19 cellular contexts compared by ENCODE assay signal in the genomic region with DNA sequence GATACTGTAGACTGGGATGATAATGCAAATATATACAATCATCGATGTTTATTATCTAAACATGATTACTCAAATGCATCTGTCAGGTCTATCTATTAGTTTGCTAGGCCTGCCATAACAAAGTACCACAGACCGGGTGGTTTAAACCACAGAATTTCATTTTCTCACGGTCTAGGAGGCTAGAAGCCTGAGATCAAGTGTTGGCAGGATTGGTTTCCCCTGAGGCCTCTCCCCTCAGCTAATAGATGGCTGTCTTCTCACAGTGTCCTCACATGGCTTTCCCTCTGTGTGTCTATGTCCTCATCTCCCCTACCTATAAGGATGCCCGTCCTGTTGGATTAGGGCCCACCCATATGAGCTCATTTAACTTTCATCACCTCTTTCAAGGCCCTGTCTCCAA.
"Had no signal": no experiment of that assay in that cellular context is flagged by ENCODE, and none has a peak within 500 bp of the region (broad histone marks: within the 10 kb centered on the region; RNA-seq: fewer than 3 reads in every experiment).

No MANE protein-coding gene starts in this region.

- ATAC-seq: left cardiac atrium, lower lobe of right lung had no signal

- H3K27me3 ChIP-seq: colonic mucosa, esophagus squamous epithelium, hepatocyte, right atrium auricular region, sigmoid colon had no signal

- H3K4me3 ChIP-seq: colonic mucosa, esophagus squamous epithelium, hepatocyte, left ventricle myocardium inferior, lower lobe of right lung, right atrium auricular region, sigmoid colon had no signal

- H3K27ac ChIP-seq: colonic mucosa, esophagus squamous epithelium, hepatocyte, left ventricle myocardium inferior, lower lobe of right lung, right atrium auricular region, sigmoid colon had no signal

- H3K4me3 Mint-ChIP-seq: memory B cell, mesothelial cell of epicardium, nephron had no signal

- H3K36me3 Mint-ChIP-seq: memory B cell, mesothelial cell of epicardium had no signal

- H3K9me3 ChIP-seq: colonic mucosa, esophagus squamous epithelium, left ventricle myocardium inferior, lower lobe of right lung, right atrium auricular region, sigmoid colon had no signal

- H3K36me3 ChIP-seq: colonic mucosa, esophagus squamous epithelium, left ventricle myocardium inferior, lower lobe of right lung, right atrium auricular region, sigmoid colon had no signal

- H3K9me3 Mint-ChIP-seq: memory B cell, mesothelial cell of epicardium, nephron had no signal

- DNase-seq: colonic mucosa; dermis blood vessel endothelial cell; esophagus squamous epithelium; foreskin fibroblast; head of caudate nucleus; kidney; left cardiac atrium; left ventricle myocardium inferior; lower lobe of right lung; posterior cingulate gyrus; sigmoid colon; stimulated activated CD4-positive, alpha-beta T cell treated with anti-CD3 and anti-CD28 coated beads, Interleukin-2, amount 100 ng/mL, for 48 hours; stimulated activated naive CD4-positive, alpha-beta T cell treated with Interleukin-2 at 50 U/mL for 16 hours; trophoblast cell had no signal

- H3K27me3 Mint-ChIP-seq: memory B cell had no signal

- H3K4me1 Mint-ChIP-seq: memory B cell, nephron had no signal

- H2AFZ ChIP-seq: hepatocyte had no signal

- H3K4me1 ChIP-seq: colonic mucosa, left ventricle myocardium inferior, lower lobe of right lung, right atrium auricular region, sigmoid colon had no signal

- H3K4me2 ChIP-seq: hepatocyte had no signal

- H3K27ac Mint-ChIP-seq: memory B cell, mesothelial cell of epicardium, nephron had no signal
